9 cellular contexts compared by ENCODE assay signal in genomic region chr6:115287467-115287866, GRCh38.
"Had no signal": no experiment of that assay in that cellular context is flagged by ENCODE, and none has a peak within 500 bp of the region (broad histone marks: within the 10 kb centered on the region; RNA-seq: fewer than 3 reads in every experiment).

No MANE protein-coding gene starts in this region.

- ATAC-seq: HCT116, HepG2 had no signal

- FAIRE-seq: H54, HepG2 had no signal

- H3K4me3 Mint-ChIP-seq: HFFc6, IgD-negative memory B cell had no signal

- H3K27ac ChIP-seq: HL-60 had no signal

- H3K9me3 ChIP-seq: HAP-1 had no signal

- H3K36me3 ChIP-seq: HAP-1 had no signal

- H3K27me3 Mint-ChIP-seq: IgD-negative memory B cell had no signal

- H3K4me1 Mint-ChIP-seq: IgD-negative memory B cell had no signal

- H3K27ac Mint-ChIP-seq: HFFc6, IgD-negative memory B cell had no signal

- H3K4me1 ChIP-seq: HAP-1 had no signal

- DNase-seq: GOT3, HFFc6, KBM-7 had no signal

- H3K4me3 ChIP-seq: HAP-1 had no signal

- H3K36me3 Mint-ChIP-seq: IgD-negative memory B cell had no signal
